Comparison of ENCODE assay signal across 1 cellular context in the genomic region with DNA sequence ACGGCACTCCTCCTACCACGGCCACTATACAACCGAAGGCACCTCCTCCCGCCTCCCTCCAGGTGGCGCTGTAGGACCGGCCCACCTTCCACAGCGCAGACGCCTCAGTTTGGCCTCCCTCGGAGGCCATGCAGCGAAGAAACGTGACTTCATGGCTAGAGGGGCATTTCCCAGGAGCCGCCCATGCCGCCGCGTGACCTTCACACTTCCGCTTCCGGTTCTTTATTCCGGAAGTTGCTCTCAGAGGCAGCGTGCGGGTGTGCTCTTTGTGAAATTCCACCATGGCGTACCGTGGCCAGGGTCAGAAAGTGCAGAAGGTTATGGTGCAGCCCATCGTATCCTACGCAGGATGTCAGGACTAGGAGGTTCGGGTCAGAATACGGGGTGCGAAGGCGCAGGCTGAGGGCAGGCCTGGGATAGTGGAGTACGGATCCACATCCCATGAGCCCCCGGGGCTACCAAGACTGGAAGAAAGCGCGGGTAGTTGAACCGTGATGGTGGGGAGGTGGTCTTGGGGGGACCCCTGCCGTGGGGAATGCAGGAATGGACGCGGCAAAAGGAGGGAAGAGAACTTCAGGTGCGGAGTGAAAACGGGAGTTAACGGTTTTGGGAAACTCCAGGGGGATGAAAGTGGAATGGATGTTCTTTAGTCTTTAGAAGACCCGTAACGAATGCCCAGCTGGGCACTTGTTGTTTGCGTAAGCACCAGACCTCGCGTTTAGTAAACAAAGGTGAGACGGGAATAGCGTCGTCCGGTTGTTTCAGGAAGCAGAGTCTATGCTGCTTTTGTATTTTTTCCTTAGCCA.
A peak's percentile ranks its signal among the peaks of the same experiment; 100 is the strongest.
TF ChIP-seq lines count a peak whose summit lies in the region.

TSS of gene SNRPE (plus strand) at position 221 of the 806 bp plus-strand sequence. CDS start at position 282, 61 bp downstream.

TF ChIP-seq in HepG2, 621 proteins besides CTCF, POLR2A, EP300 and RAD21 (continued from another document):
- TF ChIP-seq HNF1B (CRISPR knock-in tag; IDR thresholded peaks at IDR 0.05) (peak; percentile 95), TCF7L2 (IDR thresholded peaks at IDR 0.05; ENCODE audit: low read depth, low read length) (no peak), ZNF784 (CRISPR knock-in tag; IDR thresholded peaks at IDR 0.05; ENCODE audit: borderline replicate concordance) (peak; percentile 90), ZFP90 (CRISPR knock-in tag; IDR thresholded peaks at IDR 0.05; ENCODE audit: borderline replicate concordance) (peak; percentile 83; the same call in 1 of the 2 replicates), ZNF703 (CRISPR knock-in tag; IDR thresholded peaks at IDR 0.05; ENCODE audit: borderline replicate concordance) (no peak), ZZZ3 (CRISPR knock-in tag; IDR thresholded peaks at IDR 0.05; ENCODE audit: borderline replicate concordance) (peak; percentile 98), EHMT2 (IDR thresholded peaks at IDR 0.05; ENCODE audit: borderline replicate concordance, low read depth, low read length) (peak; percentile 74; the same call in 1 of the 2 replicates), GATA4 (IDR thresholded peaks at IDR 0.05; ENCODE audit: borderline replicate concordance, low read depth) (no peak), HOXA3 (CRISPR knock-in tag; IDR thresholded peaks at IDR 0.05) (peak; percentile 90; the same call in 1 of the 2 replicates), JUN (CRISPR knock-in tag; IDR thresholded peaks at IDR 0.05) (peak; percentile 53; the same call in 1 of the 2 replicates), TCF12 (IDR thresholded peaks at IDR 0.05) (no peak), TCF12 (CRISPR knock-in tag; IDR thresholded peaks at IDR 0.05) (no peak), MBD4 (IDR thresholded peaks at IDR 0.05; ENCODE audit: borderline replicate concordance, low read length) (no peak), RNF2 (conservative IDR thresholded peaks at IDR 0.05; ENCODE audit: low read depth) (peak; percentile 81; the same call in 1 of the 2 replicates), ZFP62 (CRISPR knock-in tag; IDR thresholded peaks at IDR 0.05) (no peak), HOXA9 (CRISPR knock-in tag; IDR thresholded peaks at IDR 0.05; ENCODE audit: borderline replicate concordance) (no peak), ZBTB44 (CRISPR knock-in tag; IDR thresholded peaks at IDR 0.05) (peak; percentile 55; the same call in 1 of the 2 replicates), EED (CRISPR knock-in tag; IDR thresholded peaks at IDR 0.05) (peak; percentile 61; the same call in 1 of the 2 replicates), ZKSCAN8 (CRISPR knock-in tag; IDR thresholded peaks at IDR 0.05; ENCODE audit: borderline replicate concordance) (peak; percentile 56; the same call in 1 of the 2 replicates), CHD2 (IDR thresholded peaks at IDR 0.05; ENCODE audit: low read depth, low read length) (0 out of 2 replicates have a peak, but pooled peaks have one; percentile 14), ZNF264 (CRISPR knock-in tag; IDR thresholded peaks at IDR 0.05) (peak; percentile 76; the same call in 1 of the 2 replicates), PRDM4 (CRISPR knock-in tag; IDR thresholded peaks at IDR 0.05; ENCODE audit: borderline replicate concordance) (no peak), GABPB1 (CRISPR knock-in tag; IDR thresholded peaks at IDR 0.05) (peak; percentile 99), ZNF598 (CRISPR knock-in tag; IDR thresholded peaks at IDR 0.05; ENCODE audit: borderline replicate concordance) (peak; percentile 92), FOXO4 (CRISPR knock-in tag; conservative IDR thresholded peaks at IDR 0.05) (no peak), NONO (IDR thresholded peaks at IDR 0.05) (no peak), NONO (CRISPR knock-in tag; conservative IDR thresholded peaks at IDR 0.05) (peak; percentile 88), ZNF720 (CRISPR knock-in tag; IDR thresholded peaks at IDR 0.05) (no peak), SCMH1 (CRISPR knock-in tag; IDR thresholded peaks at IDR 0.05; ENCODE audit: borderline replicate concordance) (no peak)
- TF ChIP-seq, protein P1, sequence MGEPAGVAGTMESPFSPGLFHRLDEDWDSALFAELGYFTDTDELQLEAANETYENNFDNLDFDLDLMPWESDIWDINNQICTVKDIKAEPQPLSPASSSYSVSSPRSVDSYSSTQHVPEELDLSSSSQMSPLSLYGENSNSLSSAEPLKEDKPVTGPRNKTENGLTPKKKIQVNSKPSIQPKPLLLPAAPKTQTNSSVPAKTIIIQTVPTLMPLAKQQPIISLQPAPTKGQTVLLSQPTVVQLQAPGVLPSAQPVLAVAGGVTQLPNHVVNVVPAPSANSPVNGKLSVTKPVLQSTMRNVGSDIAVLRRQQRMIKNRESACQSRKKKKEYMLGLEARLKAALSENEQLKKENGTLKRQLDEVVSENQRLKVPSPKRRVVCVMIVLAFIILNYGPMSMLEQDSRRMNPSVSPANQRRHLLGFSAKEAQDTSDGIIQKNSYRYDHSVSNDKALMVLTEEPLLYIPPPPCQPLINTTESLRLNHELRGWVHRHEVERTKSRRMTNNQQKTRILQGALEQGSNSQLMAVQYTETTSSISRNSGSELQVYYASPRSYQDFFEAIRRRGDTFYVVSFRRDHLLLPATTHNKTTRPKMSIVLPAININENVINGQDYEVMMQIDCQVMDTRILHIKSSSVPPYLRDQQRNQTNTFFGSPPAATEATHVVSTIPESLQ (CRISPR knock-in tag; conservative IDR thresholded peaks at IDR 0.05), result no peak; the same call in 1 of the 2 replicates
- TF ChIP-seq, protein P2, sequence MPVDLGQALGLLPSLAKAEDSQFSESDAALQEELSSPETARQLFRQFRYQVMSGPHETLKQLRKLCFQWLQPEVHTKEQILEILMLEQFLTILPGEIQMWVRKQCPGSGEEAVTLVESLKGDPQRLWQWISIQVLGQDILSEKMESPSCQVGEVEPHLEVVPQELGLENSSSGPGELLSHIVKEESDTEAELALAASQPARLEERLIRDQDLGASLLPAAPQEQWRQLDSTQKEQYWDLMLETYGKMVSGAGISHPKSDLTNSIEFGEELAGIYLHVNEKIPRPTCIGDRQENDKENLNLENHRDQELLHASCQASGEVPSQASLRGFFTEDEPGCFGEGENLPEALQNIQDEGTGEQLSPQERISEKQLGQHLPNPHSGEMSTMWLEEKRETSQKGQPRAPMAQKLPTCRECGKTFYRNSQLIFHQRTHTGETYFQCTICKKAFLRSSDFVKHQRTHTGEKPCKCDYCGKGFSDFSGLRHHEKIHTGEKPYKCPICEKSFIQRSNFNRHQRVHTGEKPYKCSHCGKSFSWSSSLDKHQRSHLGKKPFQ (CRISPR knock-in tag; IDR thresholded peaks at IDR 0.05; ENCODE audit: insufficient replicate concordance), result peak; percentile 74
